In genomic region chr12:30450872-30451271, GRCh38 we compare ENCODE assay signal across 21 cellular contexts.
A peak's percentile ranks its signal among the peaks of the same experiment; 100 is the strongest.
DNase-seq lines count a peak whose midpoint lies in the region; ATAC-seq and TF ChIP-seq lines count a peak whose summit lies in the region.
"Had no signal": no experiment of that assay in that cellular context is flagged by ENCODE, and none has a peak within 500 bp of the region (broad histone marks: within the 10 kb centered on the region; RNA-seq: fewer than 3 reads in every experiment).

No MANE protein-coding gene starts in this region.

- H3K79me2 ChIP-seq in ACC112 (ENCODE audit: control insufficient read depth, insufficient read depth, low read length, unreplicated experiment), result no peaks in the 10 kb centered on the region

- no peaks in the 10 kb centered on the region for H3K36me3 ChIP-seq in ACC112 (ENCODE audit: insufficient read depth, low read length)
- H3K36me3 ChIP-seq: ascending aorta, esophagus muscularis mucosa had no signal

- H3K4me3 ChIP-seq in ACC112 (ENCODE audit: low read depth, low read length) (no peak overlapping the region), fibroblast of the aortic adventitia (ENCODE audit: low read depth, low read length) (no peak overlapping the region)
- H3K4me3 ChIP-seq: ascending aorta, coronary artery, esophagus muscularis mucosa had no signal

- peaks cover 4% of the 10 kb centered on the region for H3K4me1 ChIP-seq in ACC112 (ENCODE audit: control insufficient read depth, insufficient read depth, low read length, unreplicated experiment)
- H3K4me1 ChIP-seq: ascending aorta, esophagus muscularis mucosa had no signal

- TF ChIP-seq CTCF in fibroblast of the aortic adventitia (IDR thresholded peaks at IDR 0.05; ENCODE audit: insufficient read depth, low read length), result no peak

- in situ Hi-C loops in SK-MEL-5 (cut with HindIII; ENCODE audit: low pct_unique_long_range_greater_than_20kb, low sequenced_read_pairs), result no loop called here

- H2AFZ ChIP-seq in ACC112 (ENCODE audit: low read length, unreplicated experiment), result no peak overlapping the region

- ATAC-seq in GM18868 (IDR thresholded peaks at IDR 0.05; ENCODE audit: unreplicated experiment) (no peak), GM21360 (IDR thresholded peaks at IDR 0.05; ENCODE audit: unreplicated experiment) (no peak)
- ATAC-seq: activated CD4-positive, CD25-positive, alpha-beta regulatory T cell treated with anti-CD3 and anti-CD28 coated beads, Interleukin-2, amount 50 U/mL, for 24 hours; activated CD8-positive, alpha-beta memory T cell treated with anti-CD3 and anti-CD28 coated beads, Interleukin-2, amount 10 ng/mL, durations not matched to agents 7 days and 5 days; left ventricle myocardium superior; naive thymus-derived CD4-positive, alpha-beta T cell; Panc1 had no signal

- peak overlapping the region; percentile 41 for H3K27ac ChIP-seq in ACC112 (ENCODE audit: low read depth, low read length)
- H3K27ac ChIP-seq: ascending aorta, coronary artery, esophagus muscularis mucosa had no signal

- DNase-seq in HT-29 (ENCODE audit: low spot score) (peak; percentile 9), SK-MEL-5 (ENCODE audit: low read depth, low spot score) (peak; percentile 27), fibroblast of the aortic adventitia (ENCODE audit: low read depth) (peak; percentile 67), NCI-H2029 (lab: John Stamatoyannopoulos, UW) (no peak), NCI-H774 (lab: John Stamatoyannopoulos, UW) (no peak)
- DNase-seq: activated CD8-positive, alpha-beta memory T cell treated with anti-CD3 and anti-CD28 coated beads, Interleukin-2, amount 10 ng/mL, durations not matched to agents 7 days and 5 days; activated gamma-delta T cell treated with Interleukin-2 at 50 U/mL for 16 hours; H7; IMR-90; left ventricle myocardium superior; naive thymus-derived CD4-positive, alpha-beta T cell; NCI-H1092; NCI-H2227 treated with DMSO at 0.1 percent for 48 hours had no signal

- no peaks in the 10 kb centered on the region for H3K27me3 ChIP-seq in ACC112 (ENCODE audit: insufficient read depth, low read length)
- H3K27me3 ChIP-seq: ascending aorta, esophagus muscularis mucosa had no signal

Comparison
In these comparisons a context has a peak if more than half of its experiments do, and no peak if none do; other contexts are left out.
1. DNase-seq: peak in HT-29 (single experiment), SK-MEL-5 (single experiment) and fibroblast of the aortic adventitia (single experiment); none in NCI-H2029 (single experiment) and NCI-H774 (single experiment).